11 cellular contexts compared by ENCODE assay signal in the genomic region with DNA sequence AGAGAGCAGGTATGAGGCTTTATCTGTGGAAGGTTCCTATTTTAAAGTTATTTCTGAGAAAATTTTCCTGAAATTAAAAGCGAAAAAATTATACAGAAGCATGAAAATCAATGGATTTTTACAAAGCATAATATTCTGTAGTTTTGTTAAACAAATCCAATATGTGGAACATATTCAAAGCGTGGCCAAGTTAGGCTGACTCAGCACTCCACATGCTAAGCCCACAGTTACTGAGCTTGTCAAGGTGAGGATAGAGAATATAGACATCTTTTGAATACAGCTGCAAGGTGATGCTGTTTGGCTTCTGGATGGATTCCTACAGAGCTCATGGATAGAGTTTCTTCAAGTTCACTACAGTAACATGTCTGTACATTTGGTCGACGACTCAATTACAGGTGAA.
"Had no signal": no experiment of that assay in that cellular context is flagged by ENCODE, and none has a peak within 500 bp of the region (broad histone marks: within the 10 kb centered on the region; RNA-seq: fewer than 3 reads in every experiment).

No MANE protein-coding gene starts in this region.

- H3K4me1 ChIP-seq: HAP-1 had no signal

- H3K4me3 ChIP-seq: GM23248, GM23338, HAP-1 had no signal

- H3K4me2 ChIP-seq: GM23338 had no signal

- H3K9me3 ChIP-seq: HAP-1 had no signal

- H3K27ac ChIP-seq: GM23248 had no signal

- H2AFZ ChIP-seq: GM23248, GM23338 had no signal

- H3K36me3 ChIP-seq: HAP-1 had no signal

- FAIRE-seq: H1, H54 had no signal

- DNase-seq: GM23248, GOT3, H7, H9, HCEC 1CT, HFFc6 had no signal

- H3K9ac ChIP-seq: GM23248 had no signal

- ATAC-seq: GM23338, HCT116 had no signal
